ENCODE assay signal across 15 cellular contexts in the genomic region with DNA sequence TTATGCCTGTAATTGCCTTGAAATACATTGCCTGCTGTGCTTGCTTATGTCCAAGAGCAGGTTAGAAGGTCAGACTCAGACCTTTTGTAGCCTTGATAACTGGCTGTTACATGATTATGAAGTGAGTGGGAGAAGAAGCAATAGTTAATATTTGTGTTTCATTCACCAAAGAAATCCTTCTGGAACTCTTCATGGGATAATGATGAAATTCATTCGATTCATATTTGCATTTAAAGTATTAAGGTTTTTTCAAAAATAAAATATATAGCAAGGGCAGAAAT.
"Had no signal": no experiment of that assay in that cellular context is flagged by ENCODE, and none has a peak within 500 bp of the region (broad histone marks: within the 10 kb centered on the region; RNA-seq: fewer than 3 reads in every experiment).

No MANE protein-coding gene starts in this region.

- H3K36me3 ChIP-seq: sigmoid colon, thoracic aorta had no signal

- ATAC-seq: activated T-helper 17 cell treated with anti-CD3 and anti-CD28 coated beads, Interleukin-2, amount 50 U/mL, for 72 hours; body of pancreas; esophagus mucosa; left colon; stimulated activated naive CD8-positive, alpha-beta T cell treated with anti-CD3 and anti-CD28 coated beads, Interleukin-15, Interleukin-2, amounts not matched to agents 100 U/mL and 50 U/mL, for 24 hours had no signal

- H3K4me3 ChIP-seq: body of pancreas, psoas muscle, sigmoid colon, thoracic aorta had no signal

- H3K4me1 ChIP-seq: body of pancreas, sigmoid colon had no signal

- DNase-seq: activated CD4-positive, alpha-beta T cell treated with anti-CD3 and anti-CD28 coated beads, Interleukin-2, amount 50 U/mL, for 1 hour; activated CD4-positive, CD25-positive, alpha-beta regulatory T cell; activated naive CD4-positive, alpha-beta T cell treated with anti-CD3 and anti-CD28 coated beads, Interleukin-2, amount 10 ng/mL, durations not matched to agents 7 days and 5 days; activated T-cell treated with anti-CD3 and anti-CD28 coated beads for 4 hours; body of pancreas; dermis blood vessel endothelial cell; left colon; sigmoid colon; stimulated activated CD4-positive, alpha-beta T cell treated with anti-CD3 and anti-CD28 coated beads, Interleukin-4, amount 100 ng/mL, for 1 hour; stimulated activated CD8-positive, alpha-beta memory T cell treated with anti-CD3 and anti-CD28 coated beads, Interleukin-4, amount 100 ng/mL, for 48 hours; stimulated activated naive CD8-positive, alpha-beta T cell treated with anti-CD3 and anti-CD28 coated beads, Interleukin-15, Interleukin-2, amounts not matched to agents 100 U/mL and 50 U/mL, for 24 hours had no signal

- H3K27ac ChIP-seq: body of pancreas, psoas muscle, sigmoid colon had no signal

- H3K9me3 ChIP-seq: body of pancreas, psoas muscle, sigmoid colon, thoracic aorta had no signal

- H3K27me3 ChIP-seq: body of pancreas, sigmoid colon had no signal
